ENCODE assay signal across 2 cellular contexts in the genomic region with DNA sequence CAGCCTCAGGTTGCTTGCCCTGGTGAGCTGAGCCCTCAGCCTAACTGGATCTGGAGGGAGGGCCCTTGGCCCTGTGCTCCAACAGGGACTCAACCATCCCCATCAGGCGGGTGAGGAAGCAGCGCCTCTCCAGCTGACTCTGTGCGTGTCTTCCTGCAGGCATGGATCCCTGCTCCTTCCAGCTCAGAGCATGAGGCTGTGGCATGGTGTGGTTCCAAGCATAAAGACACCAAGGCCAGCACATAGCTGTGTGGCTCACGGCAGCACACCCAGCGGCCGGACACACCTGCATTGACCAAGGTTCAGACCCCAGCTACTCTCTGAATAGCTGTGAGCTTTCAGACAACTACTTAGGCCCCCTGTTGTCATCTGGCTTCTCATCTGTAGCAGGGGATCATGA.
TF ChIP-seq lines count a peak whose summit lies in the region.

No MANE protein-coding gene starts in this region.

TF ChIP-seq in WTC11, 78 proteins besides CTCF, POLR2A, EP300 and RAD21 (continued from another document):
- TF ChIP-seq CDX4 (CRISPR knock-in tag; IDR thresholded peaks at IDR 0.05; ENCODE audit: borderline replicate concordance), result no peak
- no peak for TF ChIP-seq ZNF232 (CRISPR knock-in tag; IDR thresholded peaks at IDR 0.05)
- TF ChIP-seq EMX1 (CRISPR knock-in tag; IDR thresholded peaks at IDR 0.05), result no peak
- TF ChIP-seq PRRX2 (CRISPR knock-in tag; IDR thresholded peaks at IDR 0.05), result no peak
- no peak for TF ChIP-seq SP1 (CRISPR knock-in tag; conservative IDR thresholded peaks at IDR 0.05)
- TF ChIP-seq ATF3 (CRISPR knock-in tag; conservative IDR thresholded peaks at IDR 0.05), result no peak
- no peak for TF ChIP-seq NFATC4 (CRISPR knock-in tag; IDR thresholded peaks at IDR 0.05)
- TF ChIP-seq, protein P1, sequence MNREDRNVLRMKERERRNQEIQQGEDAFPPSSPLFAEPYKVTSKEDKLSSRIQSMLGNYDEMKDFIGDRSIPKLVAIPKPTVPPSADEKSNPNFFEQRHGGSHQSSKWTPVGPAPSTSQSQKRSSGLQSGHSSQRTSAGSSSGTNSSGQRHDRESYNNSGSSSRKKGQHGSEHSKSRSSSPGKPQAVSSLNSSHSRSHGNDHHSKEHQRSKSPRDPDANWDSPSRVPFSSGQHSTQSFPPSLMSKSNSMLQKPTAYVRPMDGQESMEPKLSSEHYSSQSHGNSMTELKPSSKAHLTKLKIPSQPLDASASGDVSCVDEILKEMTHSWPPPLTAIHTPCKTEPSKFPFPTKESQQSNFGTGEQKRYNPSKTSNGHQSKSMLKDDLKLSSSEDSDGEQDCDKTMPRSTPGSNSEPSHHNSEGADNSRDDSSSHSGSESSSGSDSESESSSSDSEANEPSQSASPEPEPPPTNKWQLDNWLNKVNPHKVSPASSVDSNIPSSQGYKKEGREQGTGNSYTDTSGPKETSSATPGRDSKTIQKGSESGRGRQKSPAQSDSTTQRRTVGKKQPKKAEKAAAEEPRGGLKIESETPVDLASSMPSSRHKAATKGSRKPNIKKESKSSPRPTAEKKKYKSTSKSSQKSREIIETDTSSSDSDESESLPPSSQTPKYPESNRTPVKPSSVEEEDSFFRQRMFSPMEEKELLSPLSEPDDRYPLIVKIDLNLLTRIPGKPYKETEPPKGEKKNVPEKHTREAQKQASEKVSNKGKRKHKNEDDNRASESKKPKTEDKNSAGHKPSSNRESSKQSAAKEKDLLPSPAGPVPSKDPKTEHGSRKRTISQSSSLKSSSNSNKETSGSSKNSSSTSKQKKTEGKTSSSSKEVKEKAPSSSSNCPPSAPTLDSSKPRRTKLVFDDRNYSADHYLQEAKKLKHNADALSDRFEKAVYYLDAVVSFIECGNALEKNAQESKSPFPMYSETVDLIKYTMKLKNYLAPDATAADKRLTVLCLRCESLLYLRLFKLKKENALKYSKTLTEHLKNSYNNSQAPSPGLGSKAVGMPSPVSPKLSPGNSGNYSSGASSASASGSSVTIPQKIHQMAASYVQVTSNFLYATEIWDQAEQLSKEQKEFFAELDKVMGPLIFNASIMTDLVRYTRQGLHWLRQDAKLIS (CRISPR knock-in tag; IDR thresholded peaks at IDR 0.05; ENCODE audit: borderline replicate concordance), result no peak
- no peak for TF ChIP-seq ZNF416 (CRISPR knock-in tag; IDR thresholded peaks at IDR 0.05)
- TF ChIP-seq NR3C1 (CRISPR knock-in tag; conservative IDR thresholded peaks at IDR 0.05; ENCODE audit: low read depth), result no peak
- TF ChIP-seq, protein P2, sequence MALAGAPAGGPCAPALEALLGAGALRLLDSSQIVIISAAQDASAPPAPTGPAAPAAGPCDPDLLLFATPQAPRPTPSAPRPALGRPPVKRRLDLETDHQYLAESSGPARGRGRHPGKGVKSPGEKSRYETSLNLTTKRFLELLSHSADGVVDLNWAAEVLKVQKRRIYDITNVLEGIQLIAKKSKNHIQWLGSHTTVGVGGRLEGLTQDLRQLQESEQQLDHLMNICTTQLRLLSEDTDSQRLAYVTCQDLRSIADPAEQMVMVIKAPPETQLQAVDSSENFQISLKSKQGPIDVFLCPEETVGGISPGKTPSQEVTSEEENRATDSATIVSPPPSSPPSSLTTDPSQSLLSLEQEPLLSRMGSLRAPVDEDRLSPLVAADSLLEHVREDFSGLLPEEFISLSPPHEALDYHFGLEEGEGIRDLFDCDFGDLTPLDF (CRISPR knock-in tag; IDR thresholded peaks at IDR 0.05), result no peak
TF ChIP-seq in WTC11: peak in this region for 0.

TF ChIP-seq in HEK293T, 16 proteins besides CTCF, POLR2A, EP300 and RAD21 (continued from another document):
- TF ChIP-seq SUZ12 (IDR thresholded peaks at IDR 0.05), result no peak
